Comparison of ENCODE assay signal across 8 cellular contexts in the genomic region with DNA sequence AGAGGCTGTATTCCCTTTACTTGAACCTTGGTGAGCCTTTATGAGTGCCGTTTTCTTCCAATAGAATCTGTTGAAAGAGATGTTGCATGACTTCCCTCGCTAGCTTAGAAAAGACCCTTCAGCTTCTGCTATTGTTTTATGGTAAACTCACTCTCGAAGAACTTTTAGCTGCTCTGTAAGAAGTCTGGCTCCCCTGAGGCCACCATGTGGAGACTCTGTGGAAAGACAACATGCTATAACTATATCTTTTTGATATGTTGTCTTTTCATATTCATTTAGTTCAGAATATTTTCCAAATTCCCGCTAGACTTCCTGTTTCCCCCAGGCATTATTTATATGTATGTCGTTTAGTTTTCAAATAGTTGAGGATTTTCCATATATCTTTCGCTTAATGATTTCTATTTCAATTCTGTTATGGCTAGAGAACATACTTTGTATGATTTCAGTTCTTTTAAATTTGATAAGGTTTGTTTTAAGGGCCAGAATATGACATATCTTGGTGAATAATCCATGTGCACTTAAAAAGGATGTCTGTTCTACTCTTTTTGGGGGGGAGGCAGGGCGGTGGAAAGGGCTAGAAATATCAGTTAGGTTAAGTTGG.
DNase-seq lines count a peak whose midpoint lies in the region; ATAC-seq and TF ChIP-seq lines count a peak whose summit lies in the region.

No MANE protein-coding gene starts in this region.

- no peak overlapping the region for H3K27ac ChIP-seq in heart left ventricle

- H3K4me1 ChIP-seq in heart left ventricle: peaks cover 0 to 22% (median 10%) of the 10 kb centered on the region in 12 donors

- DNase-seq in stimulated activated CD4-positive, alpha-beta T cell treated with anti-CD3 and anti-CD28 coated beads, Interleukin-15, amount 100 ng/mL, for 24 hours: peak; percentile 48
- DNase-seq in stimulated activated CD4-positive, alpha-beta T cell treated with anti-CD3 and anti-CD28 coated beads, Interleukin-2, amount 100 ng/mL, for 48 hours: no peak
- DNase-seq in NAMALWA (ENCODE audit: low spot score) (peak; percentile 62), heart left ventricle (peak in 1 of 5 donors; percentile 17)
- DNase-seq in activated T-cell treated with anti-CD3 and anti-CD28 coated beads, Interleukin-2, amount 50 U/mL, for 4 hours: peak; percentile 31
- peak; percentile 25 for DNase-seq in stimulated activated CD4-positive, alpha-beta T cell treated with anti-CD3 and anti-CD28 coated beads, Interleukin-1b, Interleukin-23, amount 100 ng/mL, for 48 hours

- intact Hi-C loops in heart left ventricle (cut with DNase I): loop anchor here in 8 of 10 donors (1.0 to 10.0 kb wide), 6 partner anchors 67 to 351 kb away; a partner anchor contains a TSS

- H3K36me3 Mint-ChIP-seq in activated T-cell treated with anti-CD3 and anti-CD28 coated beads, Interleukin-2, amount 50 U/mL, for 4 hours (ENCODE audit: insufficient read depth): peaks cover 3% of the 10 kb centered on the region

- H3K9me3 Mint-ChIP-seq in activated T-cell treated with anti-CD3 and anti-CD28 coated beads, Interleukin-2, amount 50 U/mL, for 4 hours: peaks cover under 1% of the 10 kb centered on the region

- no peak overlapping the region for H3K4me3 ChIP-seq in heart left ventricle

- H3K36me3 ChIP-seq in heart left ventricle: no peaks in the 10 kb centered on the region

- no peaks in the 10 kb centered on the region for H3K27me3 Mint-ChIP-seq in activated T-cell treated with anti-CD3 and anti-CD28 coated beads, Interleukin-2, amount 50 U/mL, for 4 hours (ENCODE audit: low read depth)

- ATAC-seq in activated T-cell treated with anti-CD3 and anti-CD28 coated beads, Interleukin-2, amount 50 U/mL, for 4 hours: peak in 1 of 2 donors; percentile 52
- ATAC-seq in heart left ventricle: peak in 3 of 4 donors; percentile 38 to 57 (median 56)
- ATAC-seq in GM18861 (IDR thresholded peaks at IDR 0.05; ENCODE audit: unreplicated experiment): no peak
- no peak for ATAC-seq in GM21619 (IDR thresholded peaks at IDR 0.05; ENCODE audit: unreplicated experiment)

- WGBS in heart left ventricle, 4 donors: 42 to 46% (median 44%) methylated on average over 7 of the region's 7 CpGs

- H3K9me3 ChIP-seq in heart left ventricle: no peaks in the 10 kb centered on the region

- peaks cover 54% of the 10 kb centered on the region for H3K4me1 Mint-ChIP-seq in activated T-cell treated with anti-CD3 and anti-CD28 coated beads, Interleukin-2, amount 50 U/mL, for 4 hours (ENCODE audit: low read depth)

- peak; percentile 42 to 77 (median 66) for TF ChIP-seq CTCF in heart left ventricle (IDR thresholded peaks at IDR 0.05)

- no peak overlapping the region for H3K4me3 Mint-ChIP-seq in activated T-cell treated with anti-CD3 and anti-CD28 coated beads, Interleukin-2, amount 50 U/mL, for 4 hours

- H3K27me3 ChIP-seq in heart left ventricle: no peaks in the 10 kb centered on the region

- TF ChIP-seq POLR2A in heart left ventricle (IDR thresholded peaks at IDR 0.05): no peak

Comparison
In these comparisons a context has a peak if more than half of its experiments do, and no peak if none do; other contexts are left out.
1. DNase-seq: peak in stimulated activated CD4-positive, alpha-beta T cell treated with anti-CD3 and anti-CD28 coated beads, Interleukin-15, amount 100 ng/mL, for 24 hours (single experiment), NAMALWA (single experiment), activated T-cell treated with anti-CD3 and anti-CD28 coated beads, Interleukin-2, amount 50 U/mL, for 4 hours (single experiment) and stimulated activated CD4-positive, alpha-beta T cell treated with anti-CD3 and anti-CD28 coated beads, Interleukin-1b, Interleukin-23, amount 100 ng/mL, for 48 hours (single experiment); none in stimulated activated CD4-positive, alpha-beta T cell treated with anti-CD3 and anti-CD28 coated beads, Interleukin-2, amount 100 ng/mL, for 48 hours (0 of 2).
2. ATAC-seq: peak in heart left ventricle (3 of 4); none in GM18861 (single experiment) and GM21619 (single experiment).